8 cellular contexts compared by ENCODE assay signal in the genomic region with DNA sequence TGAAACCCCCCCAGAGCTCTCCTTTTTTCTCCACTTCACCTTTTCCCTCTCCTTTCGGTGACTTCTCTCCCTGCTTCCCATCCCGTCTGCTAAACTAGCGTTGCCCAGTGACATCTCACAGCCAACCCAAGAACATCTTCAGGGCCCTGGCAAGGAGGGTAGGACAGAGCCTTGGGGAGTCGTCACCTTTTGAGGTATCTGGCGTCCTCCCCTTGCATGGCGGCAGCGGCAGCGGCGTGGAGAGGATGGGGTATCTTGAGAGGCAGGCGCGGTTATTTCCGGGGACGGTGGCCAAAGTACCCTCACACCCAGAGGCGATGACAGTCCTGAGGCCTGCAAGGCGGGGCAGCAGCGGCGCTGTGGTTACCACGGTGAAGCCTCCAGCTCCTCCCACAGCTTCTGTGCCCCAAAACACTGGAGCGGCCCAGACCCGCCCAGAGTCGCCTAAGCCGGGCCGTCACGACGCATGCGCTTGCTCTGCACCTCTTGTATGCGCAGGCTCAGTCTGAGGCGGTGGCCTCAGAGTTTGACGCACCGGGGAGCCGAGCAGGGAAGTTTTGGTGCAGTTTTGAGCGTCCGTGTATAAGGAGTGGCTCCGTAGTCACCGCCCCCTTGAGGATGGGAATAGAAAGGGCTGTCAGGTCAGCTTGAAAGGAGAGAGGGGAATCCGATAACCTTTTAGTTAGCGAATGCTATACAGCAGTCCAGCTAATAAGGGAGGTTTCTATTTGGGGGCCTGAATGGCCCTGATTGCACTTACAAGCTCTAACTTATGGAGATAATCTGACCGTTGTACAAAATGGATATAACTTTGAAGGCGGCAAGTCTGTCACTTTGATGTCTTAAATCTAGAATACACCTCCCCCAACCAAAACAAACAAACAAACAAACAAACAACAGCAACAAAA. TPM values are rescaled to one million over a fixed set of nuclear protein-coding genes. Genes with fewer than 3 reads are reported as not detected.
DNase-seq lines count a peak whose midpoint lies in the region; ATAC-seq and TF ChIP-seq lines count a peak whose summit lies in the region.

Gene KIFAP3, minus strand, starts transcription at position 446 of the 908 bp plus-strand sequence. Its CDS starts 228 bp downstream, at position 218.

- no peak within 1 kb of the TSS for H4K12ac ChIP-seq in trophoblast cell (ENCODE audit: low read depth, low read length)

- no peaks in the 10 kb centered on the region for H3K79me2 ChIP-seq in trophoblast cell (ENCODE audit: control insufficient read depth, insufficient read depth, low read length, poor library complexity)

- no peak within 1 kb of the TSS for H2BK120ac ChIP-seq in trophoblast cell (ENCODE audit: insufficient read depth, low read length, poor library complexity)

- H3K14ac ChIP-seq in trophoblast cell (ENCODE audit: low read length), result no peak within 1 kb of the TSS

- H3K27ac Mint-ChIP-seq in type B pancreatic cell, result peak within 1 kb of the TSS; percentile 88

- H3K4me1 ChIP-seq in adipocyte (ENCODE audit: control insufficient read depth, insufficient read depth, low read length), result peaks cover 16% of the 10 kb centered on the region
- H3K4me1 ChIP-seq in cardiac muscle cell (ENCODE audit: low read depth), result peaks cover 32% of the 10 kb centered on the region
- peaks cover 0 to 4% of the 10 kb centered on the region in 2 experiments for H3K4me1 ChIP-seq in trophoblast cell (ENCODE audit: control insufficient read depth in 1 of 2, insufficient read depth in 2 of 2, low read length in 2 of 2)

- DNase-seq in NCI-H1417 (lab: John Stamatoyannopoulos, UW), result peak; percentile 94 to 99 (median 98)
- peak; percentile 97 for DNase-seq in SW480 (ENCODE audit: low spot score)
- DNase-seq in adipocyte (ENCODE audit: low read depth), result peak; percentile 99
- peak; percentile 99 for DNase-seq in cardiac muscle cell (ENCODE audit: low read depth in 1 of 2, low spot score in 1 of 2)
- DNase-seq in trophoblast cell, result peak; percentile 98 to 99
- DNase-seq in type B pancreatic cell (ENCODE audit: extremely low spot score, unreplicated experiment), result peak; percentile 96

- H2AFZ ChIP-seq in trophoblast cell (ENCODE audit: insufficient read depth, low read length, poor library complexity), result peak within 1 kb of the TSS; percentile 47

- no CpG with 5 or more reads among the region's 39 CpGs for WGBS in trophoblast cell (ENCODE audit: extremely low coverage, insufficient coverage, insufficient read length)

- H3K4me1 Mint-ChIP-seq in type B pancreatic cell (ENCODE audit: unreplicated experiment), result peaks cover 16% of the 10 kb centered on the region

- H2BK12ac ChIP-seq in trophoblast cell (ENCODE audit: low read length), result no peak within 1 kb of the TSS

- peak within 1 kb of the TSS; percentile 10 for H2BK5ac ChIP-seq in trophoblast cell (ENCODE audit: low read depth, low read length, poor library complexity)

- no peaks in the 10 kb centered on the region for H3K27me3 Mint-ChIP-seq in type B pancreatic cell

- peak within 1 kb of the TSS; percentile 98 for H3K4me3 Mint-ChIP-seq in type B pancreatic cell

- peak within 1 kb of the TSS; percentile 22 for H4K91ac ChIP-seq in trophoblast cell (ENCODE audit: low read depth, low read length)

- H3K27me3 ChIP-seq in adipocyte (replicated peaks; ENCODE audit: control insufficient read depth, insufficient read depth, low read length) (no peaks in the 10 kb centered on the region), cardiac muscle cell (no peaks in the 10 kb centered on the region), trophoblast cell (ENCODE audit: insufficient read depth, low read length) (no peaks in the 10 kb centered on the region)

- peak within 1 kb of the TSS; percentile 70 for H3K4me2 ChIP-seq in trophoblast cell (ENCODE audit: low read length)

- peaks cover 11% of the 10 kb centered on the region for H3K9me3 Mint-ChIP-seq in type B pancreatic cell

- peak within 1 kb of the TSS; percentile 6 for H3K18ac ChIP-seq in trophoblast cell (ENCODE audit: low read length)

- peak within 1 kb of the TSS; percentile 91 for H3K9ac ChIP-seq in adipocyte (ENCODE audit: low read length)
- H3K9ac ChIP-seq in trophoblast cell (ENCODE audit: low read length), result peak within 1 kb of the TSS; percentile 59

- TF ChIP-seq CTCF in GM12872 (IDR thresholded peaks at IDR 0.05; ENCODE audit: insufficient read depth, low read depth, low read length) (peak; percentile 67), cardiac muscle cell (IDR thresholded peaks at IDR 0.05; ENCODE audit: low read depth, low read length) (peak; percentile 66), type B pancreatic cell (conservative IDR thresholded peaks at IDR 0.05) (peak; percentile 68)

- H3K9me3 ChIP-seq in adipocyte (ENCODE audit: control insufficient read depth, low read length) (peaks cover 10% of the 10 kb centered on the region), cardiac muscle cell (ENCODE audit: low read depth) (no peaks in the 10 kb centered on the region), trophoblast cell (ENCODE audit: insufficient read depth, low read depth, low read length) (peaks cover 1% of the 10 kb centered on the region)

- H3K4ac ChIP-seq in trophoblast cell (ENCODE audit: low read depth, low read length), result peak within 1 kb of the TSS; percentile 9

- H4K8ac ChIP-seq in trophoblast cell (ENCODE audit: low read depth, low read length), result peak within 1 kb of the TSS; percentile 13

- peak within 1 kb of the TSS; percentile 96 for H3K4me3 ChIP-seq in adipocyte (ENCODE audit: low read length)
- H3K4me3 ChIP-seq in cardiac muscle cell, result peak within 1 kb of the TSS; percentile 47
- H3K4me3 ChIP-seq in trophoblast cell (ENCODE audit: low read depth, low read length), result peak within 1 kb of the TSS; percentile 86

- peak; percentile 98 for ATAC-seq in HG02759 (IDR thresholded peaks at IDR 0.05; ENCODE audit: unreplicated experiment)

- H3K27ac ChIP-seq in cardiac muscle cell (peak within 1 kb of the TSS; percentile 86), trophoblast cell (ENCODE audit: low read depth, low read length) (peak within 1 kb of the TSS; percentile 36)

- peaks cover 4% of the 10 kb centered on the region for H3K79me1 ChIP-seq in trophoblast cell (ENCODE audit: low read length)

- peaks cover 9% of the 10 kb centered on the region for H3K36me3 Mint-ChIP-seq in type B pancreatic cell

- H3K36me3 ChIP-seq in adipocyte (ENCODE audit: control insufficient read depth, insufficient read depth, low read length, severe bottlenecking) (no peaks in the 10 kb centered on the region), cardiac muscle cell (no peaks in the 10 kb centered on the region), trophoblast cell (ENCODE audit: control insufficient read depth in 1 of 2, insufficient read depth in 2 of 2, low read length in 2 of 2) (peaks cover 0 to 2% of the 10 kb centered on the region in 2 experiments)

- no peak within 1 kb of the TSS for H2AK5ac ChIP-seq in trophoblast cell (ENCODE audit: low read length)

- no peak within 1 kb of the TSS for H3K23ac ChIP-seq in trophoblast cell (ENCODE audit: low read length)

RNA-seq across cellular contexts. Expression of gene KIFAP3, which starts in this region (rescaled TPM):
- total RNA-seq in cardiac muscle cell, result 58.8 and 60.6 TPM in 2 replicates
- polyA plus RNA-seq in cardiac muscle cell, result 73.2 and 75.8 TPM in 2 replicates
- 39.2 and 42.8 TPM in 2 replicates for polyA plus RNA-seq in trophoblast cell (2013)
- total RNA-seq in type B pancreatic cell (ENCODE audit: low replicate concordance), result 39.7 and 44.7 TPM in 2 replicates

Comparison
In these comparisons a context has a peak if more than half of its experiments do, and no peak if none do; other contexts are left out.
1. Peak in every context shown above with its lines: DNase-seq, ATAC-seq, H3K4me3 ChIP-seq and H3K27ac ChIP-seq.